In genomic region chr1:99776133-99776532, GRCh38 we compare ENCODE assay signal across 22 cellular contexts. TPM values are rescaled to one million over a fixed set of nuclear protein-coding genes. Genes with fewer than 3 reads are reported as not detected.
DNase-seq lines count a peak whose midpoint lies in the region; ATAC-seq and TF ChIP-seq lines count a peak whose summit lies in the region.
"Had no signal": no experiment of that assay in that cellular context is flagged by ENCODE, and none has a peak within 500 bp of the region (broad histone marks: within the 10 kb centered on the region; RNA-seq: fewer than 3 reads in every experiment).

No MANE protein-coding gene starts in this region.

- H3K27ac Mint-ChIP-seq in progenitor cell of endocrine pancreas, result peak overlapping the region; percentile 31
- H3K27ac Mint-ChIP-seq in H9, result no peak overlapping the region
- H3K27ac Mint-ChIP-seq: T-cell had no signal

- TF ChIP-seq CTCF in HCT116 (IDR thresholded peaks at IDR 0.05 in 2 of 3, conservative IDR thresholded peaks at IDR 0.05 in 1 of 3; ENCODE audit: borderline replicate concordance in 1 of 3, insufficient read depth in 1 of 3, low read depth in 2 of 3, low read length in 2 of 3) (no peak), progenitor cell of endocrine pancreas (IDR thresholded peaks at IDR 0.05; ENCODE audit: unreplicated experiment) (no peak), H9 (conservative IDR thresholded peaks at IDR 0.05) (no peak), brain microvascular endothelial cell (IDR thresholded peaks at IDR 0.05; ENCODE audit: low read depth, low read length, missing control alignments) (no peak)

- no peak overlapping the region for H3K56ac ChIP-seq in H9 (ENCODE audit: insufficient read length, low read depth, low read length)

- no peaks in the 10 kb centered on the region for H3K36me3 ChIP-seq in HCT116 (ENCODE audit: control insufficient read depth in 1 of 2, insufficient read depth in 2 of 2, low read length in 2 of 2)
- H3K36me3 ChIP-seq in Karpas-422 (ENCODE audit: insufficient read depth, low read length), result no peaks in the 10 kb centered on the region
- H3K36me3 ChIP-seq in brain microvascular endothelial cell (replicated peaks), result no peaks in the 10 kb centered on the region

- peak; percentile 53 for DNase-seq in NCI-H82 (lab: John Stamatoyannopoulos, UW)
- DNase-seq in NCI-H82 treated with DMSO at 0.1 percent for 48 hours (lab: John Stamatoyannopoulos, UW; ENCODE audit: unreplicated experiment), result no peak
- DNase-seq in HCT116 (ENCODE audit: low read depth, low spot score), result no peak
- peak; percentile 63 for DNase-seq in Karpas-422
- no peak for DNase-seq in progenitor cell of endocrine pancreas (ENCODE audit: low spot score, unreplicated experiment)
- no peak for DNase-seq in H9
- no peak for DNase-seq in medulla oblongata (ENCODE audit: extremely low spot score)
- DNase-seq in brain microvascular endothelial cell, result no peak
- DNase-seq: AML-193; H7; IMR-90; NCI-H1417 treated with DMSO at 0.1 percent for 48 hours; NCI-H1930; NCI-H2171; NCI-H446; NCI-H526 treated with DMSO at 0.1 percent for 48 hours; NK-92 treated with Interleukin-12 subunit alpha and Interleukin-12 subunit beta, amount 100 ng/mL, for 24 hours; SIG-M5; T-cell had no signal

- H2AK5ac ChIP-seq in H9 (ENCODE audit: insufficient read length, low read length), result no peak overlapping the region

- H3K79me2 ChIP-seq in HCT116 (ENCODE audit: insufficient read depth, low read length), result no peaks in the 10 kb centered on the region
- H3K79me2 ChIP-seq in Karpas-422 (ENCODE audit: low read length), result no peaks in the 10 kb centered on the region
- H3K79me2 ChIP-seq in H9 (ENCODE audit: insufficient read depth, low read length), result no peaks in the 10 kb centered on the region

- H2BK12ac ChIP-seq in H9 (ENCODE audit: insufficient read length, low read depth, low read length), result no peak overlapping the region

- H3K4me1 ChIP-seq in HCT116 (ENCODE audit: control insufficient read depth in 1 of 2, insufficient read depth in 2 of 2, low read length in 2 of 2) (peaks cover 0 to 8% of the 10 kb centered on the region in 2 experiments; a peak in 2 of 4 replicates), Karpas-422 (ENCODE audit: low read length) (peaks cover 37% of the 10 kb centered on the region), H9 (ENCODE audit: insufficient read depth, low read length) (no peaks in the 10 kb centered on the region)

- H4K20me1 ChIP-seq in HCT116 (ENCODE audit: insufficient read depth) (no peaks in the 10 kb centered on the region), Karpas-422 (ENCODE audit: insufficient read depth, low read depth, low read length) (no peaks in the 10 kb centered on the region), H9 (ENCODE audit: control insufficient read depth, insufficient read depth, insufficient read length) (no peaks in the 10 kb centered on the region)

- peaks cover 7% of the 10 kb centered on the region for H3K4me1 Mint-ChIP-seq in progenitor cell of endocrine pancreas (ENCODE audit: low read depth)
- peaks cover 0 to 4% of the 10 kb centered on the region in 2 experiments; a peak in 1 of 4 replicates for H3K4me1 Mint-ChIP-seq in H9
- H3K4me1 Mint-ChIP-seq: T-cell had no signal

- no peak overlapping the region for H3K27ac ChIP-seq in HCT116 (ENCODE audit: low read depth, low read length)
- no peak overlapping the region for H3K27ac ChIP-seq in Karpas-422 (ENCODE audit: low read length)
- no peak overlapping the region for H3K27ac ChIP-seq in H9 (ENCODE audit: insufficient read length, low read depth, low read length)
- no peak overlapping the region for H3K27ac ChIP-seq in brain microvascular endothelial cell
- H3K27ac ChIP-seq: 22Rv1, C4-2B had no signal

- no peaks in the 10 kb centered on the region; the same call in 1 of the 2 replicates for H3K27me3 ChIP-seq in HCT116 (ENCODE audit: insufficient read depth, low read length)
- no peaks in the 10 kb centered on the region for H3K27me3 ChIP-seq in Karpas-422 (ENCODE audit: low read length)
- no peaks in the 10 kb centered on the region for H3K27me3 ChIP-seq in H9 (ENCODE audit: insufficient read depth, low read length)
- H3K27me3 ChIP-seq in brain microvascular endothelial cell (replicated peaks), result no peaks in the 10 kb centered on the region

- H3K4ac ChIP-seq in H9 (ENCODE audit: low read depth, low read length), result no peak overlapping the region

- H3K27me3 Mint-ChIP-seq in progenitor cell of endocrine pancreas, result no peaks in the 10 kb centered on the region
- H3K27me3 Mint-ChIP-seq in H9 (ENCODE audit: low read depth), result peaks cover 1% of the 10 kb centered on the region; the same call in 1 of the 2 replicates

- no peaks in the 10 kb centered on the region for H3K9me3 Mint-ChIP-seq in progenitor cell of endocrine pancreas (ENCODE audit: low read depth)
- no peaks in the 10 kb centered on the region for H3K9me3 Mint-ChIP-seq in H9
- H3K9me3 Mint-ChIP-seq: T-cell had no signal

- H2BK15ac ChIP-seq in H9 (ENCODE audit: low read depth, low read length), result no peak overlapping the region

- no peak overlapping the region for H2BK120ac ChIP-seq in H9 (ENCODE audit: low read depth, low read length, poor library complexity, severe bottlenecking)

- TF ChIP-seq POLR2A in HCT116 (IDR thresholded peaks at IDR 0.05; ENCODE audit: borderline replicate concordance, extremely low read depth, insufficient read depth, insufficient read length), result no peak

- no peaks in the 10 kb centered on the region for H3K23me2 ChIP-seq in H9 (ENCODE audit: insufficient read length, low read depth, low read length, poor library complexity, severe bottlenecking)

- H2BK5ac ChIP-seq in H9 (ENCODE audit: insufficient read length, low read length), result no peak overlapping the region

- RAD21 ChIA-PET in HCT116 (lab: Charles Lee; ENCODE audit: low non-redundant PET in 1 of 2, low total read pairs in 2 of 2, uncharacterized antibody in 2 of 2, unreplicated experiment in 2 of 2), result no interaction called here

- BruUV-seq in HCT116 (replicated peaks; lab: Mats Ljungman, UMichigan), result no TSS peak

- H3K9ac ChIP-seq in HCT116 (ENCODE audit: low read length), result no peak overlapping the region
- no peak overlapping the region for H3K9ac ChIP-seq in Karpas-422 (ENCODE audit: low read length)
- H3K9ac ChIP-seq in H9 (ENCODE audit: extremely low read depth, insufficient read length, low read length), result no peak overlapping the region

- H2BK20ac ChIP-seq in H9 (ENCODE audit: low read depth, low read length, poor library complexity, severe bottlenecking), result no peak overlapping the region

- intact Hi-C loops in HCT116 (cut with micrococcal nuclease), result no loop called here

- POLR2A ChIA-PET in HCT116 (lab: Charles Lee), result interaction anchor here (1.3 kb wide), 1 partner anchor 10 kb away, joined by 3 read pairs; the partner anchor contains the start of gene FRRS1

- H3K9me2 ChIP-seq in HCT116 (ENCODE audit: insufficient read depth), result no peaks in the 10 kb centered on the region
- H3K9me2 ChIP-seq in Karpas-422 (replicated peaks; ENCODE audit: insufficient read depth, low read length), result no peaks in the 10 kb centered on the region

- in situ Hi-C loops in brain microvascular endothelial cell (cut with HindIII; ENCODE audit: low pct_ligation_motif_present, low sequenced_read_pairs), result no loop called here

- TF ChIP-seq RAD21 in HCT116 (IDR thresholded peaks at IDR 0.05; ENCODE audit: low read depth), result no peak

- ATAC-seq in HCT116, result no peak
- ATAC-seq: SK-N-SH treated with all-trans-retinoic acid at 6 μM for 48 hours, T-cell had no signal

- H4K5ac ChIP-seq in H9 (ENCODE audit: insufficient read length, low read depth, low read length), result no peak overlapping the region

- H3K18ac ChIP-seq in H9 (ENCODE audit: insufficient read length, low read depth, low read length), result no peak overlapping the region

- CTCF ChIA-PET in HCT116 (lab: Charles Lee), result no interaction called here

- H3K36me3 Mint-ChIP-seq in progenitor cell of endocrine pancreas (ENCODE audit: insufficient read depth) (no peaks in the 10 kb centered on the region), H9 (ENCODE audit: insufficient read depth in 1 of 3, low read depth in 3 of 3) (no peaks in the 10 kb centered on the region)
- H3K36me3 Mint-ChIP-seq: T-cell had no signal

- H3K14ac ChIP-seq in H9 (ENCODE audit: insufficient read depth, low read length), result no peak overlapping the region

- H4K91ac ChIP-seq in H9 (ENCODE audit: insufficient read length, low read depth, low read length), result no peak overlapping the region

- no peak overlapping the region for H3K23ac ChIP-seq in H9 (ENCODE audit: insufficient read length, low read depth, low read length)

- H3K4me2 ChIP-seq in HCT116 (ENCODE audit: low read length) (no peak overlapping the region), Karpas-422 (ENCODE audit: low read depth, low read length, poor library complexity, severe bottlenecking) (peak overlapping the region; percentile 14), H9 (ENCODE audit: insufficient read depth, insufficient read length, low read length) (no peak overlapping the region)

- no peak overlapping the region for H3T11ph ChIP-seq in H9 (ENCODE audit: low read length)

- H4K8ac ChIP-seq in H9 (replicated peaks; ENCODE audit: insufficient read length, low read depth, low read length), result no peak overlapping the region

- H3K79me1 ChIP-seq in H9 (ENCODE audit: insufficient read depth, low read depth, low read length, poor library complexity, severe bottlenecking), result no peaks in the 10 kb centered on the region

- H3K4me3 Mint-ChIP-seq in progenitor cell of endocrine pancreas (ENCODE audit: low read depth) (no peak overlapping the region), H9 (no peak overlapping the region)
- H3K4me3 Mint-ChIP-seq: T-cell had no signal

- H3K4me3 ChIP-seq in HCT116 (replicated peaks in 1 of 2; ENCODE audit: low read depth in 1 of 2, low read length in 2 of 2) (no peak overlapping the region), Karpas-422 (ENCODE audit: low read length) (no peak overlapping the region), brain microvascular endothelial cell (ENCODE audit: low read depth, low read length) (no peak overlapping the region)

- H2AFZ ChIP-seq in HCT116 (ENCODE audit: low read depth, low read length, poor library complexity, severe bottlenecking) (peak overlapping the region; percentile 45), Karpas-422 (ENCODE audit: low read length) (no peak overlapping the region), H9 (ENCODE audit: low read length) (no peak overlapping the region)

- H3K9me3 ChIP-seq in HCT116 (ENCODE audit: control insufficient read depth in 1 of 2, insufficient read depth in 1 of 2, low read depth in 1 of 2, low read length in 2 of 2), result no peaks in the 10 kb centered on the region
- no peaks in the 10 kb centered on the region for H3K9me3 ChIP-seq in Karpas-422 (ENCODE audit: low read length)
- no peaks in the 10 kb centered on the region for H3K9me3 ChIP-seq in H9 (ENCODE audit: control insufficient read depth, low read depth, low read length)

TF ChIP-seq in HCT116, 20 proteins besides CTCF, POLR2A, EP300 and RAD21 (continues in another document):
- TF ChIP-seq SRF (IDR thresholded peaks at IDR 0.05; ENCODE audit: low read depth) (no peak), CBX3 (IDR thresholded peaks at IDR 0.05; ENCODE audit: low read depth) (no peak), EZH2phosphoT487 (IDR thresholded peaks at IDR 0.05; ENCODE audit: borderline replicate concordance) (no peak), JUND (IDR thresholded peaks at IDR 0.05) (no peak)

RNA-seq across cellular contexts. Expression of gene FRRS1, which starts 9.7 kb away (rescaled TPM):
- total RNA-seq in HCT116 (2021; ENCODE audit: unreplicated experiment) (19.8 TPM), progenitor cell of endocrine pancreas (7.6 and 8.6 TPM in 2 replicates), H9 (2021) (4.6 and 5.6 TPM in 2 replicates)
- 6.0 and 9.6 TPM in 2 replicates for polyA plus RNA-seq in HCT116 (2012)
- 24.4 and 47.1 TPM in 2 replicates for total RNA-seq in Karpas-422 (2014; rRNA removed; shearing (Covaris generic); ENCODE audit: low replicate concordance)

Comparison
In these comparisons a context has a peak if more than half of its experiments do, and no peak if none do; other contexts are left out.
1. DNase-seq: peak in NCI-H82 (single experiment) and Karpas-422 (single experiment); none in NCI-H82 treated with DMSO at 0.1 percent for 48 hours (single experiment), HCT116 (single experiment), progenitor cell of endocrine pancreas (single experiment), H9 (single experiment), medulla oblongata (single experiment) and brain microvascular endothelial cell (single experiment).